Comparison of ENCODE assay signal across 1 cellular context in genomic region chr11:44484211-44484610, GRCh38.
TF ChIP-seq lines count a peak whose summit lies in the region.

No MANE protein-coding gene starts in this region.

TF ChIP-seq in H1, 55 proteins besides CTCF, POLR2A, EP300 and RAD21 (continued from another document):
- TF ChIP-seq CHD7 (IDR thresholded peaks at IDR 0.05; ENCODE audit: insufficient replicate concordance, low read length) (no peak), RXRA (IDR thresholded peaks at IDR 0.05; ENCODE audit: insufficient read depth, low read depth, low read length) (no peak), JUND (IDR thresholded peaks at IDR 0.05; ENCODE audit: low read length) (no peak), BACH1 (IDR thresholded peaks at IDR 0.05; ENCODE audit: low read length) (no peak), SIRT6 (IDR thresholded peaks at IDR 0.05; ENCODE audit: low read length) (no peak), CHD2 (IDR thresholded peaks at IDR 0.05; ENCODE audit: low read length) (no peak)
